In the genomic region with DNA sequence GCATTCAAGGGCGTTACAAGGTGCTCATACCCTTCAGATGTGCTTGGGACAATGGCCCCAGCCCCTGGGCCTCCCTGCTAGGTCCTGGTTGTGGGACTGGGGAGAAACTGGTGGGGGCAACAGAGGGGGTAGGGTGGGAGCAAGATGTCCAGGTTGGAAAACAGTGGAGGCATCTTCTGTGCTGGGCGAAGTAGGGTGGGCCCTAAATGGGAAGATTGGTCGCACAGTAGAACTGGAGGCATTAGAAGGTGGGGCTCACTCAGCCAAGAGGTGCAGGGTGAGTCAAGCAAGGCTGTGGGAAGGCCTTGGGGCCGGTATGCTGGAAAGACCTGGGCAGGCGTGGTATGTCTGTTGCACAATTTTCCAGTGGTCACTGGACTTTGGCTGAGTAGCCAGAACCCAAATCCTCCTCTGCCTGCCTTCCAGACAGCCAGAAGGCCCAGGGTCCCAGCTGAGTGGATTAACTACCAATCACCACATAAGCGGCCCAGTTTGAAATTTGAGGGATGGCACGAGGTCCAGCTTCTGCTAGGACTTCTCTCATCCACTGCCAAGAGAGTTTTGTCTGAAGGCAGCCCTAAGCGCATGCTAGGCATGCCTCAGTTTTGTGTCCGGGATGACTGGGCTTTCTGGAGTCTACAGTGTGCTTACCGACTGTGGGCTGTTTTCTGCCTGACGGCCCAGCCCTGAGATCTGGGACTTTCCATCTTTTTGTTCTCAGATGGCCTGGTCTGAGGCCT, we compare ENCODE assay signal across 1 cellular context.
TF ChIP-seq lines count a peak whose summit lies in the region.

No MANE protein-coding gene starts in this region.

TF ChIP-seq in K562, 482 proteins besides CTCF, POLR2A, EP300 and RAD21 (continued from another document and continues in another):
- TF ChIP-seq GABPB1 (CRISPR knock-in tag; IDR thresholded peaks at IDR 0.05), result no peak
- TF ChIP-seq ZNF347 (CRISPR knock-in tag; IDR thresholded peaks at IDR 0.05; ENCODE audit: low read depth), result no peak
- peak; percentile 15; the same call in 1 of the 2 replicates for TF ChIP-seq RBFOX2 (IDR thresholded peaks at IDR 0.05; ENCODE audit: low read depth, low read length)
- no peak for TF ChIP-seq CREB1 (IDR thresholded peaks at IDR 0.05)
- TF ChIP-seq CREB1 (CRISPR knock-in tag; IDR thresholded peaks at IDR 0.05), result 0 out of 2 replicates have a peak, but pooled peaks have one; percentile 32
- TF ChIP-seq, protein P1, sequence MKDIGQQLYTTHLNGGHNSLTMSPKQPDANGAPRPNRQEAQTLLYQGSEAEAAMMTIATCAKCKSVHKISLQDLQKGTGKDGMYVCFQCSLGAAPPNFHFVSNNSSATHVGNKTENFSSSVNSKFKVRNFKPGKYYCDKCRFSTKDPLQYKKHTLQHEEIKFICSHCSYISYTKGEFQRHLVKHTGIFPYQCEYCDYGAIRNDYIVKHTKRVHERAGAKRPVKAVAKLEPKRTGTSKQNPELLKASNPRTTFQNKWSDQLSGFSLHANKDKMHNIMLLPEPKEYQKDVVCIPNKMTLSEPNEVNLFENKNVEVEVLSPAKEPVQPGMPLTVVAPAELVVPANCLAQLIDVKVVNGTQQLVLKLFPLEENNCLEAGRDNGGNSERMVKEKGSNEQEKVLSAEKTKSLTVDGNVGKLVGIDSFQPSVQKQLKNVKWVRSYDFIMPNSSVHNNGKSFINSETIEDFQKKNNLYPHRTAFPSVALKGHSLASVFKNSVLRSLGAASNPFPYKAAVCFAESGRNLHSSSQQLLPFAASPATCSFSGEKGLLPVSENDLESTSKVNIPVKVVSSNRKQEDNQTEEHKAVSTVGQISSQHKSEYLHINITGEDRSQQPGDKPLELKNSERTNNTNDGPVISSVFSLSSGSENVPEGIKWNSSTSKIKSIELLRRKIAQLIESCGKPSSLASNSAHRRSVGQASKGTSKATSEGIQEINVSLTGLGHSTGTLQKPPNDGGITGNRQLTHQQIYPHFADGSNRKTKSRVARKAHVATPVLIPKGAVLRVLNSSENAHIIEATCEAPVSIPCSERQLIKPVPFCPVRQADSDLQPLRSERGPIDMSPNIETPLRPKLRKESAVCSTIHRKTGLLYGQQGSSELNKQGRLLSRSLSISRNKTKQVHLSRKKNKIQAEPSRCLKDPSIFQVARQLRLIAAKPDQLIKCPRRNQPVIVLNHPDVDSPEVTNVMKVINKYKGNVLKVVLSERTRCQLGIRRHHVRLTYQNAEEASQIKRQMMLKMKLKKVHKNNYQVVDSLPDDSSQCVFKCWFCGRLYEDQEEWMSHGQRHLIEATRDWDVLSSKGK (CRISPR knock-in tag; IDR thresholded peaks at IDR 0.05), result no peak
- TF ChIP-seq, protein P2, sequence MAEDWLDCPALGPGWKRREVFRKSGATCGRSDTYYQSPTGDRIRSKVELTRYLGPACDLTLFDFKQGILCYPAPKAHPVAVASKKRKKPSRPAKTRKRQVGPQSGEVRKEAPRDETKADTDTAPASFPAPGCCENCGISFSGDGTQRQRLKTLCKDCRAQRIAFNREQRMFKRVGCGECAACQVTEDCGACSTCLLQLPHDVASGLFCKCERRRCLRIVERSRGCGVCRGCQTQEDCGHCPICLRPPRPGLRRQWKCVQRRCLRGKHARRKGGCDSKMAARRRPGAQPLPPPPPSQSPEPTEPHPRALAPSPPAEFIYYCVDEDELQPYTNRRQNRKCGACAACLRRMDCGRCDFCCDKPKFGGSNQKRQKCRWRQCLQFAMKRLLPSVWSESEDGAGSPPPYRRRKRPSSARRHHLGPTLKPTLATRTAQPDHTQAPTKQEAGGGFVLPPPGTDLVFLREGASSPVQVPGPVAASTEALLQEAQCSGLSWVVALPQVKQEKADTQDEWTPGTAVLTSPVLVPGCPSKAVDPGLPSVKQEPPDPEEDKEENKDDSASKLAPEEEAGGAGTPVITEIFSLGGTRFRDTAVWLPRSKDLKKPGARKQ (CRISPR knock-in tag; IDR thresholded peaks at IDR 0.05), result no peak
- TF ChIP-seq ETS2 (tag; IDR thresholded peaks at IDR 0.05; ENCODE audit: borderline replicate concordance, poor library complexity, severe bottlenecking), result no peak
- peak; percentile 60; the same call in 1 of the 2 replicates for TF ChIP-seq ZNF76 (CRISPR knock-in tag; IDR thresholded peaks at IDR 0.05; ENCODE audit: borderline replicate concordance)
- no peak for TF ChIP-seq EZH2 (IDR thresholded peaks at IDR 0.05; ENCODE audit: borderline replicate concordance, low read depth, low read length)
- TF ChIP-seq POU5F1 (IDR thresholded peaks at IDR 0.05; ENCODE audit: borderline replicate concordance, low read depth, low read length, partially characterized antibody), result no peak
- TF ChIP-seq PYGO2 (tag; IDR thresholded peaks at IDR 0.05), result no peak
- TF ChIP-seq TGIF2 (CRISPR knock-in tag; IDR thresholded peaks at IDR 0.05), result no peak
- TF ChIP-seq, protein P3, sequence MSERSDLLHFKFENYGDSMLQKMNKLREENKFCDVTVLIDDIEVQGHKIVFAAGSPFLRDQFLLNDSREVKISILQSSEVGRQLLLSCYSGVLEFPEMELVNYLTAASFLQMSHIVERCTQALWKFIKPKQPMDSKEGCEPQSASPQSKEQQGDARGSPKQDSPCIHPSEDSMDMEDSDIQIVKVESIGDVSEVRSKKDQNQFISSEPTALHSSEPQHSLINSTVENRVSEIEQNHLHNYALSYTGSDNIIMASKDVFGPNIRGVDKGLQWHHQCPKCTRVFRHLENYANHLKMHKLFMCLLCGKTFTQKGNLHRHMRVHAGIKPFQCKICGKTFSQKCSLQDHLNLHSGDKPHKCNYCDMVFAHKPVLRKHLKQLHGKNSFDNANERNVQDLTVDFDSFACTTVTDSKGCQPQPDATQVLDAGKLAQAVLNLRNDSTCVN (CRISPR knock-in tag; IDR thresholded peaks at IDR 0.05), result no peak
- TF ChIP-seq ZNF184 (CRISPR knock-in tag; IDR thresholded peaks at IDR 0.05), result no peak
- TF ChIP-seq NR2C2 (CRISPR knock-in tag; IDR thresholded peaks at IDR 0.05), result no peak
- peak; percentile 73 for TF ChIP-seq NR2C2 (tag; IDR thresholded peaks at IDR 0.05)
- no peak for TF ChIP-seq PHTF2 (CRISPR knock-in tag; IDR thresholded peaks at IDR 0.05)
- TF ChIP-seq, protein P4, sequence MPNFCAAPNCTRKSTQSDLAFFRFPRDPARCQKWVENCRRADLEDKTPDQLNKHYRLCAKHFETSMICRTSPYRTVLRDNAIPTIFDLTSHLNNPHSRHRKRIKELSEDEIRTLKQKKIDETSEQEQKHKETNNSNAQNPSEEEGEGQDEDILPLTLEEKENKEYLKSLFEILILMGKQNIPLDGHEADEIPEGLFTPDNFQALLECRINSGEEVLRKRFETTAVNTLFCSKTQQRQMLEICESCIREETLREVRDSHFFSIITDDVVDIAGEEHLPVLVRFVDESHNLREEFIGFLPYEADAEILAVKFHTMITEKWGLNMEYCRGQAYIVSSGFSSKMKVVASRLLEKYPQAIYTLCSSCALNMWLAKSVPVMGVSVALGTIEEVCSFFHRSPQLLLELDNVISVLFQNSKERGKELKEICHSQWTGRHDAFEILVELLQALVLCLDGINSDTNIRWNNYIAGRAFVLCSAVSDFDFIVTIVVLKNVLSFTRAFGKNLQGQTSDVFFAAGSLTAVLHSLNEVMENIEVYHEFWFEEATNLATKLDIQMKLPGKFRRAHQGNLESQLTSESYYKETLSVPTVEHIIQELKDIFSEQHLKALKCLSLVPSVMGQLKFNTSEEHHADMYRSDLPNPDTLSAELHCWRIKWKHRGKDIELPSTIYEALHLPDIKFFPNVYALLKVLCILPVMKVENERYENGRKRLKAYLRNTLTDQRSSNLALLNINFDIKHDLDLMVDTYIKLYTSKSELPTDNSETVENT (CRISPR knock-in tag; IDR thresholded peaks at IDR 0.05), result no peak
- TF ChIP-seq, protein P5, sequence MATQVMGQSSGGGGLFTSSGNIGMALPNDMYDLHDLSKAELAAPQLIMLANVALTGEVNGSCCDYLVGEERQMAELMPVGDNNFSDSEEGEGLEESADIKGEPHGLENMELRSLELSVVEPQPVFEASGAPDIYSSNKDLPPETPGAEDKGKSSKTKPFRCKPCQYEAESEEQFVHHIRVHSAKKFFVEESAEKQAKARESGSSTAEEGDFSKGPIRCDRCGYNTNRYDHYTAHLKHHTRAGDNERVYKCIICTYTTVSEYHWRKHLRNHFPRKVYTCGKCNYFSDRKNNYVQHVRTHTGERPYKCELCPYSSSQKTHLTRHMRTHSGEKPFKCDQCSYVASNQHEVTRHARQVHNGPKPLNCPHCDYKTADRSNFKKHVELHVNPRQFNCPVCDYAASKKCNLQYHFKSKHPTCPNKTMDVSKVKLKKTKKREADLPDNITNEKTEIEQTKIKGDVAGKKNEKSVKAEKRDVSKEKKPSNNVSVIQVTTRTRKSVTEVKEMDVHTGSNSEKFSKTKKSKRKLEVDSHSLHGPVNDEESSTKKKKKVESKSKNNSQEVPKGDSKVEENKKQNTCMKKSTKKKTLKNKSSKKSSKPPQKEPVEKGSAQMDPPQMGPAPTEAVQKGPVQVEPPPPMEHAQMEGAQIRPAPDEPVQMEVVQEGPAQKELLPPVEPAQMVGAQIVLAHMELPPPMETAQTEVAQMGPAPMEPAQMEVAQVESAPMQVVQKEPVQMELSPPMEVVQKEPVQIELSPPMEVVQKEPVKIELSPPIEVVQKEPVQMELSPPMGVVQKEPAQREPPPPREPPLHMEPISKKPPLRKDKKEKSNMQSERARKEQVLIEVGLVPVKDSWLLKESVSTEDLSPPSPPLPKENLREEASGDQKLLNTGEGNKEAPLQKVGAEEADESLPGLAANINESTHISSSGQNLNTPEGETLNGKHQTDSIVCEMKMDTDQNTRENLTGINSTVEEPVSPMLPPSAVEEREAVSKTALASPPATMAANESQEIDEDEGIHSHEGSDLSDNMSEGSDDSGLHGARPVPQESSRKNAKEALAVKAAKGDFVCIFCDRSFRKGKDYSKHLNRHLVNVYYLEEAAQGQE (CRISPR knock-in tag; IDR thresholded peaks at IDR 0.05; ENCODE audit: low read depth), result no peak
- TF ChIP-seq NCOA4 (IDR thresholded peaks at IDR 0.05; ENCODE audit: partially characterized antibody), result no peak
- TF ChIP-seq GABPA (tag; conservative IDR thresholded peaks at IDR 0.05; ENCODE audit: low read depth), result 0 out of 2 replicates have a peak, but pooled peaks have one; percentile 22
- no peak for TF ChIP-seq ZNF431 (CRISPR knock-in tag; IDR thresholded peaks at IDR 0.05)
- TF ChIP-seq L3MBTL2 (IDR thresholded peaks at IDR 0.05), result peak; percentile 82
- TF ChIP-seq, protein P6, sequence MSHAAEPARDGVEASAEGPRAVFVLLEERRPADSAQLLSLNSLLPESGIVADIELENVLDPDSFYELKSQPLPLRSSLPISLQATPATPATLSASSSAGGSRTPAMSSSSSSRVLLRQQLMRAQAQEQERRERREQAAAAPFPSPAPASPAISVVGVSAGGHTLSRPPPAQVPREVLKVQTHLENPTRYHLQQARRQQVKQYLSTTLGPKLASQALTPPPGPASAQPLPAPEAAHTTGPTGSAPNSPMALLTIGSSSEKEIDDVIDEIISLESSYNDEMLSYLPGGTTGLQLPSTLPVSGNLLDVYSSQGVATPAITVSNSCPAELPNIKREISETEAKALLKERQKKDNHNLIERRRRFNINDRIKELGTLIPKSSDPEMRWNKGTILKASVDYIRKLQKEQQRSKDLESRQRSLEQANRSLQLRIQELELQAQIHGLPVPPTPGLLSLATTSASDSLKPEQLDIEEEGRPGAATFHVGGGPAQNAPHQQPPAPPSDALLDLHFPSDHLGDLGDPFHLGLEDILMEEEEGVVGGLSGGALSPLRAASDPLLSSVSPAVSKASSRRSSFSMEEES (CRISPR knock-in tag; IDR thresholded peaks at IDR 0.05), result no peak
- TF ChIP-seq, protein P7, sequence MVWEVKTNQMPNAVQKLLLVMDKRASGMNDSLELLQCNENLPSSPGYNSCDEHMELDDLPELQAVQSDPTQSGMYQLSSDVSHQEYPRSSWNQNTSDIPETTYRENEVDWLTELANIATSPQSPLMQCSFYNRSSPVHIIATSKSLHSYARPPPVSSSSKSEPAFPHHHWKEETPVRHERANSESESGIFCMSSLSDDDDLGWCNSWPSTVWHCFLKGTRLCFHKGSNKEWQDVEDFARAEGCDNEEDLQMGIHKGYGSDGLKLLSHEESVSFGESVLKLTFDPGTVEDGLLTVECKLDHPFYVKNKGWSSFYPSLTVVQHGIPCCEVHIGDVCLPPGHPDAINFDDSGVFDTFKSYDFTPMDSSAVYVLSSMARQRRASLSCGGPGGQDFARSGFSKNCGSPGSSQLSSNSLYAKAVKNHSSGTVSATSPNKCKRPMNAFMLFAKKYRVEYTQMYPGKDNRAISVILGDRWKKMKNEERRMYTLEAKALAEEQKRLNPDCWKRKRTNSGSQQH (CRISPR knock-in tag; IDR thresholded peaks at IDR 0.05), result no peak
- TF ChIP-seq, protein P8, sequence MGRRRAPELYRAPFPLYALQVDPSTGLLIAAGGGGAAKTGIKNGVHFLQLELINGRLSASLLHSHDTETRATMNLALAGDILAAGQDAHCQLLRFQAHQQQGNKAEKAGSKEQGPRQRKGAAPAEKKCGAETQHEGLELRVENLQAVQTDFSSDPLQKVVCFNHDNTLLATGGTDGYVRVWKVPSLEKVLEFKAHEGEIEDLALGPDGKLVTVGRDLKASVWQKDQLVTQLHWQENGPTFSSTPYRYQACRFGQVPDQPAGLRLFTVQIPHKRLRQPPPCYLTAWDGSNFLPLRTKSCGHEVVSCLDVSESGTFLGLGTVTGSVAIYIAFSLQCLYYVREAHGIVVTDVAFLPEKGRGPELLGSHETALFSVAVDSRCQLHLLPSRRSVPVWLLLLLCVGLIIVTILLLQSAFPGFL (CRISPR knock-in tag; IDR thresholded peaks at IDR 0.05), result no peak
- TF ChIP-seq, protein P9, sequence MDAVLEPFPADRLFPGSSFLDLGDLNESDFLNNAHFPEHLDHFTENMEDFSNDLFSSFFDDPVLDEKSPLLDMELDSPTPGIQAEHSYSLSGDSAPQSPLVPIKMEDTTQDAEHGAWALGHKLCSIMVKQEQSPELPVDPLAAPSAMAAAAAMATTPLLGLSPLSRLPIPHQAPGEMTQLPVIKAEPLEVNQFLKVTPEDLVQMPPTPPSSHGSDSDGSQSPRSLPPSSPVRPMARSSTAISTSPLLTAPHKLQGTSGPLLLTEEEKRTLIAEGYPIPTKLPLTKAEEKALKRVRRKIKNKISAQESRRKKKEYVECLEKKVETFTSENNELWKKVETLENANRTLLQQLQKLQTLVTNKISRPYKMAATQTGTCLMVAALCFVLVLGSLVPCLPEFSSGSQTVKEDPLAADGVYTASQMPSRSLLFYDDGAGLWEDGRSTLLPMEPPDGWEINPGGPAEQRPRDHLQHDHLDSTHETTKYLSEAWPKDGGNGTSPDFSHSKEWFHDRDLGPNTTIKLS (IDR thresholded peaks at IDR 0.05; ENCODE audit: borderline replicate concordance, low read depth), result no peak
- TF ChIP-seq TEAD2 (tag; IDR thresholded peaks at IDR 0.05), result no peak
- TF ChIP-seq ZNF175 (CRISPR knock-in tag; IDR thresholded peaks at IDR 0.05; ENCODE audit: low read depth), result peak; percentile 72; the same call in 1 of the 2 replicates
- no peak for TF ChIP-seq HIVEP1 (CRISPR knock-in tag; IDR thresholded peaks at IDR 0.05)
